Comparison of ENCODE assay signal across 35 cellular contexts in the genomic region with DNA sequence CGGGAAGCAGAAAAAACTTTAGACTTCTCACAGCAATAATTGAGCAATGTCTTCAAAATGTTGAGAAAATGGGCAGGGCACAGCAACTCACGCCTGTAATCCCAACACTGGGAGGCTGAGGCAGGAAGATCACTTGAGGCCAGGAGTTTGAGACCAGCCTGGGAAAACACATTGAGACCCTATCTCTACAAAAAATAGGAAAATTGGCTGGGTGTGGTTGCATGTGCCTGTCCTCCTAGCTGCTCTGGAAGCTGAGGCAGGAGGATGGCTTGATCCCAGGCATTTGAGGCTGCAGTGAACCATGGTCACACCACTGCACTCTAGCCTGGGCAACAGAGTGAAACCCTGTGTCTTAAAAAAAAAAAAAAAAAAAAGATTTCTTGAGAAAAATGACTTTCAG.
"Had no signal": no experiment of that assay in that cellular context is flagged by ENCODE, and none has a peak within 500 bp of the region (broad histone marks: within the 10 kb centered on the region; RNA-seq: fewer than 3 reads in every experiment).

No MANE protein-coding gene starts in this region.

- H3K4me3 ChIP-seq: MG63 had no signal

- H3K4me2 ChIP-seq: KMS-11 had no signal

- H3K27me3 ChIP-seq: MG63 had no signal

- H3K27ac ChIP-seq: KMS-11 had no signal

- H3K9ac ChIP-seq: KMS-11 had no signal

- DNase-seq: Karpas-422, Kasumi-1, MG63, MM.1S, MV-4-11, NCI-H1048, NCI-H1092, NCI-H1092 treated with DMSO at 0.1 percent for 48 hours, NCI-H1105, NCI-H1105 treated with DMSO at 0.1 percent for 48 hours, NCI-H1417, NCI-H1417 treated with DMSO at 0.1 percent for 48 hours, NCI-H1436, NCI-H1436 treated with DMSO at 0.1 percent for 48 hours, NCI-H146, NCI-H1694, NCI-H1694 treated with DMSO at 0.1 percent for 48 hours, NCI-H187, NCI-H187 treated with DMSO at 0.1 percent for 48 hours, NCI-H1930, NCI-H2029 treated with DMSO at 0.1 percent for 48 hours, NCI-H2081, NCI-H2081 treated with DMSO at 0.1 percent for 48 hours, NCI-H2107, NCI-H2171, NCI-H2171 treated with DMSO at 0.1 percent for 48 hours, NCI-H2227 treated with DMSO at 0.1 percent for 48 hours, NCI-H226, NCI-H345, NCI-H446, NCI-H446 treated with DMSO at 0.1 percent for 48 hours, NCI-H510A, NCI-H510A treated with DMSO at 0.1 percent for 48 hours, NCI-H524 had no signal
